ENCODE assay signal across 12 cellular contexts in genomic region chr13:40777957-40778235, GRCh38. TPM values are rescaled to one million over a fixed set of nuclear protein-coding genes. Genes with fewer than 3 reads are reported as not detected.
A peak's percentile ranks its signal among the peaks of the same experiment; 100 is the strongest.
DNase-seq lines count a peak whose midpoint lies in the region; ATAC-seq, FAIRE-seq and TF ChIP-seq lines count a peak whose summit lies in the region.
"Had no signal": no experiment of that assay in that cellular context is flagged by ENCODE, and none has a peak within 500 bp of the region (broad histone marks: within the 10 kb centered on the region; RNA-seq: fewer than 3 reads in every experiment).

No MANE protein-coding gene starts in this region.

- H3K36me3 ChIP-seq in endothelial cell of umbilical vein (ENCODE audit: control insufficient read depth in 2 of 2, extremely low read depth in 1 of 2, insufficient read depth in 2 of 2, low read length in 2 of 2) = no peaks in the 10 kb centered on the region
- H3K36me3 ChIP-seq: esophagus squamous epithelium, prostate gland had no signal

- no peak for TF ChIP-seq POLR2A in endothelial cell of umbilical vein (IDR thresholded peaks at IDR 0.05; ENCODE audit: low read depth, low read length)

- no peak overlapping the region for H3K4me2 ChIP-seq in endothelial cell of umbilical vein (ENCODE audit: insufficient read depth, low read length)

- TF ChIP-seq CTCF in endothelial cell of umbilical vein (IDR thresholded peaks at IDR 0.05; ENCODE audit: extremely low read depth in 1 of 2, insufficient read depth in 1 of 2, low read depth in 1 of 2, low read length in 2 of 2) = no peak

- no peaks in the 10 kb centered on the region for H3K36me3 Mint-ChIP-seq in activated naive CD4-positive, alpha-beta T cell treated with anti-CD3 and anti-CD28 coated beads for 36 hours (ENCODE audit: low read depth)
- H3K36me3 Mint-ChIP-seq in T-cell = no peaks in the 10 kb centered on the region
- H3K36me3 Mint-ChIP-seq in stimulated activated effector memory CD8-positive, alpha-beta T cell treated with anti-CD3 and anti-CD28 coated beads, Interleukin-12 subunit alpha, Interleukin-12 subunit beta, amount 100 ng/mL, for 72 hours = no peaks in the 10 kb centered on the region

- no peaks in the 10 kb centered on the region for H3K9me1 ChIP-seq in endothelial cell of umbilical vein (replicated peaks; ENCODE audit: control insufficient read depth, extremely low read depth, insufficient read depth, low read length)

- CTCF ChIA-PET in activated naive CD4-positive, alpha-beta T cell treated with anti-CD3 and anti-CD28 coated beads for 36 hours (lab: Charles Lee) = interaction anchor here (0.7 to 2.1 kb wide), 23 partner anchors 9 to 1095 kb away, joined by 3 to 30 read pairs (median 4); partner anchors contain the start of gene SLC25A15
- CTCF ChIA-PET in T-cell (lab: Charles Lee) = interaction anchor here (0.5 to 2.1 kb wide), 11 partner anchors 11 to 1095 kb away, joined by 3 to 12 read pairs (median 5); partner anchors contain the start of gene SLC25A15 (in 1 of the 2)
- CTCF ChIA-PET in endothelial cell of umbilical vein (lab: Charles Lee) = interaction anchor here (0.7 to 2.3 kb wide), 32 partner anchors 9 to 1727 kb away, joined by 3 to 31 read pairs (median 5); partner anchors contain the start of gene SLC25A15

- no peaks in the 10 kb centered on the region for H4K20me1 ChIP-seq in endothelial cell of umbilical vein (replicated peaks; ENCODE audit: control insufficient read depth, extremely low read depth, insufficient read depth, low read length)

- H2AFZ ChIP-seq in endothelial cell of umbilical vein (ENCODE audit: low read depth, low read length) = peak overlapping the region; percentile 80

- no peaks in the 10 kb centered on the region for H3K9me3 Mint-ChIP-seq in activated naive CD4-positive, alpha-beta T cell treated with anti-CD3 and anti-CD28 coated beads for 36 hours
- H3K9me3 Mint-ChIP-seq in T-cell = no peaks in the 10 kb centered on the region
- no peaks in the 10 kb centered on the region for H3K9me3 Mint-ChIP-seq in stimulated activated effector memory CD8-positive, alpha-beta T cell treated with anti-CD3 and anti-CD28 coated beads, Interleukin-12 subunit alpha, Interleukin-12 subunit beta, amount 100 ng/mL, for 72 hours

- H3K27me3 Mint-ChIP-seq in activated naive CD4-positive, alpha-beta T cell treated with anti-CD3 and anti-CD28 coated beads for 36 hours (ENCODE audit: low read depth) = no peaks in the 10 kb centered on the region
- no peaks in the 10 kb centered on the region for H3K27me3 Mint-ChIP-seq in T-cell

- intact Hi-C loops in activated naive CD4-positive, alpha-beta T cell treated with anti-CD3 and anti-CD28 coated beads for 36 hours (cut with micrococcal nuclease) = loop anchor here (1.0 to 10.0 kb wide), 25 partner anchors 36 to 1094 kb away; partner anchors contain the start of gene WBP4
- intact Hi-C loops in endothelial cell of umbilical vein (cut with micrococcal nuclease) = loop anchor here (1.0 to 10.0 kb wide), 9 partner anchors 36 to 1743 kb away; partner anchors contain the start of genes NHLRC3, PROSER1 and WBP4

- H3K27me3 ChIP-seq in endothelial cell of umbilical vein (ENCODE audit: control insufficient read depth in 2 of 2, insufficient read depth in 2 of 2, low read length in 2 of 2) = no peaks in the 10 kb centered on the region
- H3K27me3 ChIP-seq: esophagus squamous epithelium had no signal

- dilution Hi-C loops in endothelial cell of umbilical vein (cut with MboI; ENCODE audit: extremely low pct_ligation_motif_present, low sequenced_read_pairs) = no loop called here

- H3K4me3 ChIP-seq in endothelial cell of umbilical vein (replicated peaks in 1 of 3; ENCODE audit: insufficient read depth in 1 of 3, low read depth in 1 of 3, low read length in 3 of 3) = no peak overlapping the region
- H3K4me3 ChIP-seq: prostate gland had no signal

- peaks cover 25% of the 10 kb centered on the region for H3K4me1 Mint-ChIP-seq in activated naive CD4-positive, alpha-beta T cell treated with anti-CD3 and anti-CD28 coated beads for 36 hours (ENCODE audit: low read depth)
- H3K4me1 Mint-ChIP-seq in T-cell = peaks cover 31 to 34% (median 33%) of the 10 kb centered on the region in 3 donors
- H3K4me1 Mint-ChIP-seq in stimulated activated effector memory CD8-positive, alpha-beta T cell treated with anti-CD3 and anti-CD28 coated beads, Interleukin-12 subunit alpha, Interleukin-12 subunit beta, amount 100 ng/mL, for 72 hours = peaks cover 25% of the 10 kb centered on the region

- POLR2A ChIA-PET in T-cell (lab: Charles Lee) = interaction anchor here in 1 of 2 donors (0.7 kb wide), 1 partner anchor 12 kb away, joined by 3 read pairs; no protein-coding TSS in a partner anchor
- POLR2A ChIA-PET in endothelial cell of umbilical vein (lab: Charles Lee) = no interaction called here

- ATAC-seq in T-cell (replicated peaks in 1 of 4) (no peak), GM18858 (IDR thresholded peaks at IDR 0.05; ENCODE audit: unreplicated experiment) (no peak), HG03135 (IDR thresholded peaks at IDR 0.05; ENCODE audit: unreplicated experiment) (no peak)
- ATAC-seq in stimulated activated effector memory CD8-positive, alpha-beta T cell treated with anti-CD3 and anti-CD28 coated beads, Interleukin-12 subunit alpha, Interleukin-12 subunit beta, amount 100 ng/mL, for 72 hours = no peak

- no TSS peak for BruUV-seq in endothelial cell of umbilical vein (replicated peaks; lab: Mats Ljungman, UMichigan)

- peaks cover 9% of the 10 kb centered on the region for H3K4me1 ChIP-seq in endothelial cell of umbilical vein (ENCODE audit: control insufficient read depth, extremely low read depth, insufficient read depth, low read length)
- H3K4me1 ChIP-seq: prostate gland had no signal

- no peaks in the 10 kb centered on the region for H3K79me2 ChIP-seq in endothelial cell of umbilical vein (ENCODE audit: control insufficient read depth, insufficient read depth, low read length)

- H3K9ac ChIP-seq in endothelial cell of umbilical vein (replicated peaks; ENCODE audit: extremely low read depth, insufficient read depth, low read length) = no peak overlapping the region

- FAIRE-seq in endothelial cell of umbilical vein (lab: Jason Lieb, UNC) = no peak

- H3K27ac ChIP-seq in endothelial cell of umbilical vein (ENCODE audit: insufficient read depth, low read depth, low read length) = no peak overlapping the region
- H3K27ac ChIP-seq: prostate gland had no signal

- H3K4me3 Mint-ChIP-seq in activated naive CD4-positive, alpha-beta T cell treated with anti-CD3 and anti-CD28 coated beads for 36 hours = no peak overlapping the region
- peak overlapping the region in 1 of 3 donors; percentile 71 for H3K4me3 Mint-ChIP-seq in T-cell
- H3K4me3 Mint-ChIP-seq in stimulated activated effector memory CD8-positive, alpha-beta T cell treated with anti-CD3 and anti-CD28 coated beads, Interleukin-12 subunit alpha, Interleukin-12 subunit beta, amount 100 ng/mL, for 72 hours = peak overlapping the region; percentile 68

- H3K27ac Mint-ChIP-seq in activated naive CD4-positive, alpha-beta T cell treated with anti-CD3 and anti-CD28 coated beads for 36 hours = peak overlapping the region; percentile 99
- H3K27ac Mint-ChIP-seq in T-cell = peak overlapping the region; percentile 97 to 98
- peak overlapping the region; percentile 93 for H3K27ac Mint-ChIP-seq in stimulated activated effector memory CD8-positive, alpha-beta T cell treated with anti-CD3 and anti-CD28 coated beads, Interleukin-12 subunit alpha, Interleukin-12 subunit beta, amount 100 ng/mL, for 72 hours

- DNase-seq in activated naive CD4-positive, alpha-beta T cell treated with anti-CD3 and anti-CD28 coated beads for 36 hours = no peak
- no peak for DNase-seq in activated naive CD4-positive, alpha-beta T cell treated with anti-CD3 and anti-CD28 coated beads, Interleukin-2, amount 50 U/mL, for 16 hours
- no peak for DNase-seq in T-cell
- no peak for DNase-seq in endothelial cell of umbilical vein (ENCODE audit: low read depth, low spot score)
- DNase-seq in stimulated activated effector memory CD8-positive, alpha-beta T cell treated with anti-CD3 and anti-CD28 coated beads, Interleukin-12 subunit alpha, Interleukin-12 subunit beta, amount 100 ng/mL, for 72 hours (ENCODE audit: low spot score in 2 of 2) = no peak
- DNase-seq in amniotic stem cell (lab: John Stamatoyannopoulos, UW) = no peak
- DNase-seq: activated effector memory CD4-positive, alpha-beta T cell treated with Interleukin-2 at 50 U/mL for 16 hours; esophagus squamous epithelium; stimulated activated CD4-positive, alpha-beta T cell treated with anti-CD3 and anti-CD28 coated beads, Interleukin-1b, Interleukin-23, amount 100 ng/mL, for 48 hours had no signal

- no peaks in the 10 kb centered on the region for H3K9me3 ChIP-seq in endothelial cell of umbilical vein (replicated peaks; ENCODE audit: control insufficient read depth, insufficient read depth, low read length)
- H3K9me3 ChIP-seq: esophagus squamous epithelium, prostate gland had no signal

TF ChIP-seq in endothelial cell of umbilical vein, 7 proteins besides CTCF, POLR2A, EP300 and RAD21 (continues in another document):
- TF ChIP-seq FOS (IDR thresholded peaks at IDR 0.05; ENCODE audit: borderline replicate concordance, insufficient read depth, low read length) (no peak), JUN (IDR thresholded peaks at IDR 0.05; ENCODE audit: borderline replicate concordance, insufficient read depth, insufficient read length, low read depth) (no peak)

RNA-seq across cellular contexts. Expression of gene MRPS31, which starts 6.9 kb away (rescaled TPM):
- total RNA-seq in activated naive CD4-positive, alpha-beta T cell treated with anti-CD3 and anti-CD28 coated beads for 36 hours = 10 to 100 TPM; 28.4 to 28.8 TPM
- total RNA-seq in T-cell (10 to 100 TPM; 19.2 to 34.4 (median 28.5) TPM), endothelial cell of umbilical vein (17.8 and 19.9 TPM in 2 replicates)
- 5.7 and 7.6 TPM in 2 replicates for polyA plus RNA-seq in endothelial cell of umbilical vein
- polyA plus RNA-seq in endothelial cell of umbilical vein (2011; cell fraction: cytosol; rRNA removed) = 14.0 and 16.2 TPM in 2 replicates
- 19.3 and 23.2 TPM in 2 replicates for polyA plus RNA-seq in endothelial cell of umbilical vein (2011; cell fraction: nucleus; rRNA removed)
- 15.8 and 22.2 TPM in 2 replicates for polyA plus RNA-seq in endothelial cell of umbilical vein (2012)
- polyA minus RNA-seq in endothelial cell of umbilical vein = 2.5 and 3.5 TPM in 2 replicates
- polyA minus RNA-seq in endothelial cell of umbilical vein (2011; cell fraction: cytosol; rRNA and poly(A)+ RNA removed) = 3.8 TPM
- polyA minus RNA-seq in endothelial cell of umbilical vein (2011; cell fraction: nucleus; rRNA and poly(A)+ RNA removed) = 6.1 and 7.8 TPM in 2 replicates

RNA-seq across cellular contexts. Expression of gene SLC25A15, which starts 11.5 kb away (rescaled TPM):
- 10 to 100 TPM; 15.5 to 15.6 TPM for total RNA-seq in activated naive CD4-positive, alpha-beta T cell treated with anti-CD3 and anti-CD28 coated beads for 36 hours
- total RNA-seq in T-cell (10 to 100 TPM in 3 of 5 donors, 1 to 10 TPM in 2; 6.1 to 13.4 (median 10.2) TPM), endothelial cell of umbilical vein (10.8 and 11.5 TPM in 2 replicates)
- polyA plus RNA-seq in endothelial cell of umbilical vein = 6.8 and 7.1 TPM in 2 replicates
- polyA plus RNA-seq in endothelial cell of umbilical vein (2011; cell fraction: cytosol; rRNA removed) = 7.2 and 8.2 TPM in 2 replicates
- polyA plus RNA-seq in endothelial cell of umbilical vein (2011; cell fraction: nucleus; rRNA removed) = 4.1 and 5.1 TPM in 2 replicates
- polyA plus RNA-seq in endothelial cell of umbilical vein (2012) = 13.9 and 16.3 TPM in 2 replicates
- 20.3 and 21.7 TPM in 2 replicates for polyA minus RNA-seq in endothelial cell of umbilical vein
- polyA minus RNA-seq in endothelial cell of umbilical vein (2011; cell fraction: cytosol; rRNA and poly(A)+ RNA removed) = 9.9 TPM
- polyA minus RNA-seq in endothelial cell of umbilical vein (2011; cell fraction: nucleus; rRNA and poly(A)+ RNA removed) = 2.6 and 4.0 TPM in 2 replicates
